15 cellular contexts compared by ENCODE assay signal in genomic region chr6:35724059-35724458, GRCh38. TPM values are rescaled to one million over a fixed set of nuclear protein-coding genes. Genes with fewer than 3 reads are reported as not detected.
DNase-seq lines count a peak whose midpoint lies in the region; ATAC-seq and TF ChIP-seq lines count a peak whose summit lies in the region.
"Had no signal": no experiment of that assay in that cellular context is flagged by ENCODE, and none has a peak within 500 bp of the region (broad histone marks: within the 10 kb centered on the region; RNA-seq: fewer than 3 reads in every experiment).

No MANE protein-coding gene starts in this region.

- peaks cover 48% of the 10 kb centered on the region for H3K4me1 Mint-ChIP-seq in stimulated activated memory B cell treated with anti-CD40 and anti-IgM and Interleukin-4, amounts not matched to agents 10 μg/mL and 1 μg/mL and 100 μg/mL, for 72 hours

- H3K9ac ChIP-seq in OCI-LY1 (ENCODE audit: low read length) (no peak overlapping the region; the same call in 1 of the 2 replicates), muscle layer of colon (ENCODE audit: low read length) (no peak overlapping the region)

- H3K9me3 ChIP-seq in OCI-LY1 (ENCODE audit: low read length) (no peaks in the 10 kb centered on the region), breast epithelium (no peaks in the 10 kb centered on the region), muscle layer of colon (ENCODE audit: low read length) (no peaks in the 10 kb centered on the region), thoracic aorta (no peaks in the 10 kb centered on the region)
- H3K9me3 ChIP-seq: Caco-2 had no signal

- H3K4me2 ChIP-seq in OCI-LY1 (ENCODE audit: low read length), result no peak overlapping the region

- no peak for TF ChIP-seq POLR2A in breast epithelium (IDR thresholded peaks at IDR 0.05)

- no peaks in the 10 kb centered on the region for H3K36me3 ChIP-seq in OCI-LY1 (ENCODE audit: insufficient read depth, low read length)
- no peaks in the 10 kb centered on the region for H3K36me3 ChIP-seq in breast epithelium
- H3K36me3 ChIP-seq in muscle layer of colon (ENCODE audit: insufficient read depth, low read length), result no peaks in the 10 kb centered on the region
- H3K36me3 ChIP-seq in thoracic aorta, result no peaks in the 10 kb centered on the region

- ATAC-seq in thoracic aorta (ENCODE audit: insufficient number of reproducible peaks, low FRiP score, low read depth), result no peak
- no peak for ATAC-seq in stimulated activated memory B cell treated with anti-CD40 and anti-IgM and Interleukin-4, amounts not matched to agents 10 μg/mL and 1 μg/mL and 100 μg/mL, for 72 hours

- no peaks in the 10 kb centered on the region for H4K20me1 ChIP-seq in OCI-LY1 (ENCODE audit: insufficient read depth, low read length)

- intact Hi-C loops in breast epithelium (cut with DNase I; ENCODE audit: low total_unique reads), result no loop called here

- no peak overlapping the region for H2AFZ ChIP-seq in OCI-LY1 (ENCODE audit: low read length)

- no peaks in the 10 kb centered on the region for H3K36me3 Mint-ChIP-seq in stimulated activated memory B cell treated with anti-CD40 and anti-IgM and Interleukin-4, amounts not matched to agents 10 μg/mL and 1 μg/mL and 100 μg/mL, for 72 hours

- H3K4me3 ChIP-seq in OCI-LY1 (ENCODE audit: low read depth, low read length, poor library complexity, severe bottlenecking) (no peak overlapping the region), breast epithelium (no peak overlapping the region), muscle layer of colon (ENCODE audit: low read depth in 1 of 2, low read length in 2 of 2) (no peak overlapping the region), thoracic aorta (no peak overlapping the region)
- H3K4me3 ChIP-seq: lung had no signal

- H3K4me1 ChIP-seq in OCI-LY1 (ENCODE audit: insufficient read depth, low read length, severe bottlenecking), result peaks cover 84% of the 10 kb centered on the region
- H3K4me1 ChIP-seq in breast epithelium, result peaks cover 31% of the 10 kb centered on the region in 2 donors
- peaks cover 60% of the 10 kb centered on the region for H3K4me1 ChIP-seq in muscle layer of colon (ENCODE audit: insufficient read depth, low read length)
- H3K4me1 ChIP-seq in thoracic aorta (ENCODE audit: control insufficient read depth in 1 of 2, low read depth in 2 of 2), result peaks cover 66 to 95% of the 10 kb centered on the region in 2 donors

- H3K79me2 ChIP-seq in OCI-LY1 (ENCODE audit: insufficient read depth, low read length), result no peaks in the 10 kb centered on the region

- peaks cover 3% of the 10 kb centered on the region; the same call in 1 of the 2 replicates for H3F3A ChIP-seq in OCI-LY1 (ENCODE audit: insufficient read depth, low read length)

- no peak for TF ChIP-seq CTCF in OCI-LY1 (IDR thresholded peaks at IDR 0.05; ENCODE audit: low read length)
- TF ChIP-seq CTCF in breast epithelium (IDR thresholded peaks at IDR 0.05), result no peak
- TF ChIP-seq CTCF in thoracic aorta (IDR thresholded peaks at IDR 0.05), result no peak

- no peak overlapping the region for H3K27ac Mint-ChIP-seq in stimulated activated memory B cell treated with anti-CD40 and anti-IgM and Interleukin-4, amounts not matched to agents 10 μg/mL and 1 μg/mL and 100 μg/mL, for 72 hours

- H3K27me3 ChIP-seq in OCI-LY1 (ENCODE audit: insufficient read depth, low read length), result no peaks in the 10 kb centered on the region
- H3K27me3 ChIP-seq in breast epithelium, result no peaks in the 10 kb centered on the region
- no peaks in the 10 kb centered on the region for H3K27me3 ChIP-seq in muscle layer of colon (ENCODE audit: control insufficient read depth in 1 of 2, insufficient read depth in 2 of 2, low read length in 2 of 2)
- no peaks in the 10 kb centered on the region for H3K27me3 ChIP-seq in thoracic aorta (replicated peaks; ENCODE audit: insufficient read depth)

- H3K9me2 ChIP-seq in OCI-LY1 (ENCODE audit: low read depth, low read length), result no peaks in the 10 kb centered on the region

- H3K27ac ChIP-seq in OCI-LY1 (ENCODE audit: low read depth, low read length, poor library complexity, severe bottlenecking), result peak overlapping the region; percentile 97
- H3K27ac ChIP-seq in breast epithelium, result peak overlapping the region; percentile 13 to 45
- H3K27ac ChIP-seq in muscle layer of colon (ENCODE audit: low read depth, low read length), result peak overlapping the region; percentile 6
- peak overlapping the region; percentile 99 to 100 for H3K27ac ChIP-seq in thoracic aorta

- H3K9me3 Mint-ChIP-seq in stimulated activated memory B cell treated with anti-CD40 and anti-IgM and Interleukin-4, amounts not matched to agents 10 μg/mL and 1 μg/mL and 100 μg/mL, for 72 hours, result no peaks in the 10 kb centered on the region

- H3K27me3 Mint-ChIP-seq in stimulated activated memory B cell treated with anti-CD40 and anti-IgM and Interleukin-4, amounts not matched to agents 10 μg/mL and 1 μg/mL and 100 μg/mL, for 72 hours, result no peaks in the 10 kb centered on the region

- DNase-seq in breast epithelium (ENCODE audit: low spot score in 2 of 2) (no peak), thoracic aorta (ENCODE audit: low spot score) (no peak), NCI-H524 (lab: John Stamatoyannopoulos, UW) (no peak), NCI-H69 (lab: John Stamatoyannopoulos, UW) (no peak)
- DNase-seq: activated CD4-positive, CD25-positive, alpha-beta regulatory T cell treated with anti-CD3 and anti-CD28 coated beads, Interleukin-2, amount 50 U/mL, for 72 hours; Caco-2; hypothalamus; OCI-M1; stimulated activated CD4-positive, alpha-beta T cell treated with anti-CD3 and anti-CD28 coated beads, Interleukin-1b, Interleukin-23, amount 100 ng/mL, for 48 hours; stimulated activated naive CD4-positive, alpha-beta T cell treated with Interleukin-2 at 50 U/mL for 16 hours; T-helper 1 cell had no signal

- no peak overlapping the region for H3K4me3 Mint-ChIP-seq in stimulated activated memory B cell treated with anti-CD40 and anti-IgM and Interleukin-4, amounts not matched to agents 10 μg/mL and 1 μg/mL and 100 μg/mL, for 72 hours

RNA-seq across cellular contexts. Expression of gene ARMC12, which starts 12.8 kb away (rescaled TPM):
- total RNA-seq in breast epithelium, result 1 to 10 TPM in 1 of 3 donors, under 1 TPM in 2; 0.29 to 1.4 (median 0.33) TPM
- not detected for total RNA-seq in thoracic aorta
- total RNA-seq: Caco-2 had no signal

RNA-seq across cellular contexts. Expression of gene FKBP5, which starts 35.3 kb away (rescaled TPM):
- 100 to 1,000 TPM; 167 to 970 (median 266) TPM for total RNA-seq in breast epithelium
- total RNA-seq in thoracic aorta, result 100 to 1,000 TPM; 156 to 271 TPM

RNA-seq across cellular contexts. Expression of gene CLPSL2, which starts 52.3 kb away (rescaled TPM):
- 1 to 10 TPM in 1 of 3 donors, not detected in 2; 2.3 TPM for total RNA-seq in breast epithelium
- total RNA-seq in thoracic aorta, result not detected
- total RNA-seq: lung had no signal

RNA-seq across cellular contexts. Expression of gene CLPSL1, which starts 56.8 kb away (rescaled TPM):
- total RNA-seq in breast epithelium, result 1 to 10 TPM in 1 of 3 donors, not detected in 2; 1.3 TPM
- total RNA-seq in thoracic aorta, result not detected
- total RNA-seq: Caco-2, lung had no signal

Comparison
In these comparisons a context has a peak if more than half of its experiments do, and no peak if none do; other contexts are left out.
1. H3K27ac ChIP-seq: peak in every context shown above with its lines; median percentile 100 in thoracic aorta; 97 in OCI-LY1; 29 in breast epithelium; 6 in muscle layer of colon.